ENCODE assay signal across 17 cellular contexts in the genomic region with DNA sequence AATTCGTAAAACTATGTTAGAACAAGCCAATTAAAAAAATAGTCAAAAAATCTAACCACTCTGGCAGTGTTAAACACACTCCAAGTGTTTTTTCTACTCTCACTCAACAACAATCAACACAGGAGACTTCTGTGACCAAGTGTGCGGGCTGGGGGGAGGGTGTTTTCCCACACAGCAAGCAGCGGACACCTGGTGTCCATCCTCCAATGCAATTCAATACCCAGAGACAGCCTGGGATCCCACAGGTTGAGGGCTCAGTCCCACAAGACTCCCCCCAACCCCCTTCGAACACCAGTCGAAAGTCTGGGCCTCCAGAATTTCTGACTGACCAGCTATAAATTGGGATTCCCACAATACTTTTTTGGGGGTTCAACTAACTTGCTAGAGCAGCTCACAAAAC. TPM values are rescaled to one million over a fixed set of nuclear protein-coding genes. Genes with fewer than 3 reads are reported as not detected.
DNase-seq lines count a peak whose midpoint lies in the region; ATAC-seq and TF ChIP-seq lines count a peak whose summit lies in the region.
"Had no signal": no experiment of that assay in that cellular context is flagged by ENCODE, and none has a peak within 500 bp of the region (broad histone marks: within the 10 kb centered on the region; RNA-seq: fewer than 3 reads in every experiment).

No MANE protein-coding gene starts in this region.

- TF ChIP-seq CTCF in OCI-LY7 (conservative IDR thresholded peaks at IDR 0.05; ENCODE audit: low read length) (no peak), neutrophil (IDR thresholded peaks at IDR 0.05) (no peak)

- no peaks in the 10 kb centered on the region for H3K9me2 ChIP-seq in OCI-LY7 (ENCODE audit: insufficient read depth, low read length)
- H3K9me2 ChIP-seq: SK-N-SH had no signal

- no peak overlapping the region for H3K4me3 Mint-ChIP-seq in activated T-cell treated with anti-CD3 and anti-CD28 coated beads, Interleukin-2, amount 50 U/mL, for 24 hours
- no peak overlapping the region for H3K4me3 Mint-ChIP-seq in activated T-cell treated with anti-CD3 and anti-CD28 coated beads, Interleukin-2, amount 50 U/mL, for 72 hours

- H3K9me3 Mint-ChIP-seq in activated T-cell treated with anti-CD3 and anti-CD28 coated beads, Interleukin-2, amount 50 U/mL, for 24 hours = no peaks in the 10 kb centered on the region
- H3K9me3 Mint-ChIP-seq in activated T-cell treated with anti-CD3 and anti-CD28 coated beads, Interleukin-2, amount 50 U/mL, for 72 hours = no peaks in the 10 kb centered on the region

- H3K36me3 ChIP-seq in OCI-LY7 (ENCODE audit: insufficient read depth, low read length) (peaks cover 76% of the 10 kb centered on the region), iPS-15b (ENCODE audit: control insufficient read depth, insufficient read depth, low read length) (peaks cover 25% of the 10 kb centered on the region), neutrophil (peaks cover 43% of the 10 kb centered on the region)

- H3K4me3 ChIP-seq in OCI-LY7 (ENCODE audit: low read depth, low read length, poor library complexity, severe bottlenecking) = no peak overlapping the region
- H3K4me3 ChIP-seq in iPS-15b (ENCODE audit: low read depth, low read length) = peak overlapping the region; percentile 54
- H3K4me3 ChIP-seq in neutrophil (ENCODE audit: low read depth in 1 of 2, low read length in 1 of 2) = no peak overlapping the region
- H3K4me3 ChIP-seq: GM12878, GM23248, Peyer's patch had no signal

- peaks cover 22% of the 10 kb centered on the region for H3K4me1 ChIP-seq in OCI-LY7 (ENCODE audit: insufficient read depth, low read length, poor library complexity, severe bottlenecking)
- H3K4me1 ChIP-seq in iPS-15b (ENCODE audit: control insufficient read depth, insufficient read depth, low read length) = peaks cover 7% of the 10 kb centered on the region
- H3K4me1 ChIP-seq in neutrophil (ENCODE audit: control insufficient read depth in 1 of 2, insufficient read depth in 1 of 2, low read depth in 1 of 2, low read length in 1 of 2) = no peaks in the 10 kb centered on the region
- H3K4me1 ChIP-seq: Peyer's patch had no signal

- no TSS peak for BruUV-seq in OCI-LY7 (replicated peaks; lab: Mats Ljungman, UMichigan)

- CTCF ChIA-PET in OCI-LY7 (lab: Charles Lee; ENCODE audit: unreplicated experiment) = interaction anchor here (0.5 kb wide), 1 partner anchor 12 kb away, joined by 3 read pairs; no protein-coding TSS in a partner anchor

- peak overlapping the region; percentile 44 for H3K27ac Mint-ChIP-seq in activated T-cell treated with anti-CD3 and anti-CD28 coated beads, Interleukin-2, amount 50 U/mL, for 24 hours
- H3K27ac Mint-ChIP-seq in activated T-cell treated with anti-CD3 and anti-CD28 coated beads, Interleukin-2, amount 50 U/mL, for 72 hours = no peak overlapping the region

- H2AFZ ChIP-seq in OCI-LY7 (ENCODE audit: low read length) = no peak overlapping the region
- H2AFZ ChIP-seq: GM23248 had no signal

- no peak overlapping the region for H3K9ac ChIP-seq in iPS-15b (ENCODE audit: low read depth, low read length)
- H3K9ac ChIP-seq: GM23248, SK-N-SH had no signal

- H3K79me2 ChIP-seq in OCI-LY7 (ENCODE audit: insufficient read depth, low read depth, low read length) = peaks cover 18% of the 10 kb centered on the region; the same call in 1 of the 2 replicates

- peaks cover 74% of the 10 kb centered on the region for H3K36me3 Mint-ChIP-seq in activated T-cell treated with anti-CD3 and anti-CD28 coated beads, Interleukin-2, amount 50 U/mL, for 24 hours (ENCODE audit: low read depth)
- H3K36me3 Mint-ChIP-seq in activated T-cell treated with anti-CD3 and anti-CD28 coated beads, Interleukin-2, amount 50 U/mL, for 72 hours (ENCODE audit: insufficient read depth in 2 of 2) = peaks cover 10 to 21% of the 10 kb centered on the region in 2 donors

- H3K9me3 ChIP-seq in OCI-LY7 (ENCODE audit: low read length) (no peaks in the 10 kb centered on the region), iPS-15b (ENCODE audit: control insufficient read depth, insufficient read depth, low read length) (no peaks in the 10 kb centered on the region), neutrophil (no peaks in the 10 kb centered on the region)
- H3K9me3 ChIP-seq: Peyer's patch, SK-N-SH had no signal

- intact Hi-C loops in OCI-LY7 (cut with micrococcal nuclease; ENCODE audit: unreplicated experiment) = no loop called here

- H3K27ac ChIP-seq in OCI-LY7 (ENCODE audit: low read depth, low read length, poor library complexity, severe bottlenecking) (peak overlapping the region; percentile 58), neutrophil (peak overlapping the region; percentile 10)
- H3K27ac ChIP-seq: C4-2B, GM23248 had no signal

- H3K27me3 ChIP-seq in iPS-15b (ENCODE audit: control insufficient read depth, insufficient read depth, low read length) (no peaks in the 10 kb centered on the region), neutrophil (no peaks in the 10 kb centered on the region)
- H3K27me3 ChIP-seq: Peyer's patch had no signal

- peaks cover 42% of the 10 kb centered on the region for H3K4me1 Mint-ChIP-seq in activated T-cell treated with anti-CD3 and anti-CD28 coated beads, Interleukin-2, amount 50 U/mL, for 24 hours (ENCODE audit: low read depth)
- H3K4me1 Mint-ChIP-seq in activated T-cell treated with anti-CD3 and anti-CD28 coated beads, Interleukin-2, amount 50 U/mL, for 72 hours (ENCODE audit: low read depth) = peaks cover 49% of the 10 kb centered on the region

- DNase-seq in activated T-cell treated with anti-CD3 and anti-CD28 coated beads, Interleukin-2, amount 50 U/mL, for 24 hours = no peak
- no peak for DNase-seq in activated T-cell treated with anti-CD3 and anti-CD28 coated beads, Interleukin-2, amount 50 U/mL, for 72 hours
- DNase-seq in OCI-LY7 (ENCODE audit: low spot score) = no peak
- no peak for DNase-seq in Kasumi-1 (lab: John Stamatoyannopoulos, UW)
- DNase-seq: GM23248, MV-4-11, NCI-H1436 treated with DMSO at 0.1 percent for 48 hours, NCI-H226, Peyer's patch, Right ventricle myocardium superior, SK-N-SH had no signal

- ATAC-seq in activated T-cell treated with anti-CD3 and anti-CD28 coated beads, Interleukin-2, amount 50 U/mL, for 72 hours (replicated peaks in 1 of 2) = no peak
- ATAC-seq in activated CD4-positive, CD25-positive, alpha-beta regulatory T cell treated with anti-CD3 and anti-CD28 coated beads, Interleukin-2, amount 50 U/mL, for 24 hours = no peak
- no peak for ATAC-seq in GM21528 (IDR thresholded peaks at IDR 0.05; ENCODE audit: low FRiP score, unreplicated experiment)
- ATAC-seq: GM12878 had no signal

- H3K4me2 ChIP-seq in OCI-LY7 (ENCODE audit: low read length) = peak overlapping the region; percentile 76
- H3K4me2 ChIP-seq: SK-N-SH had no signal

- POLR2A ChIA-PET in OCI-LY7 (lab: Charles Lee) = interaction anchor here (1.3 kb wide), 1 partner anchor 13 kb away, joined by 3 read pairs; no protein-coding TSS in a partner anchor

- H4K20me1 ChIP-seq in OCI-LY7 (ENCODE audit: insufficient read depth, low read length) = no peaks in the 10 kb centered on the region

- peaks cover 6% of the 10 kb centered on the region for H3K27me3 Mint-ChIP-seq in activated T-cell treated with anti-CD3 and anti-CD28 coated beads, Interleukin-2, amount 50 U/mL, for 24 hours
- no peaks in the 10 kb centered on the region for H3K27me3 Mint-ChIP-seq in activated T-cell treated with anti-CD3 and anti-CD28 coated beads, Interleukin-2, amount 50 U/mL, for 72 hours (ENCODE audit: low read depth)

RNA-seq across cellular contexts. Expression of a gene that starts 8.3 kb away (rescaled TPM):
- 100 to 1,000 TPM; 550 to 563 TPM for total RNA-seq in activated T-cell treated with anti-CD3 and anti-CD28 coated beads, Interleukin-2, amount 50 U/mL, for 72 hours
- 41.7 and 60.3 TPM in 2 replicates for total RNA-seq in OCI-LY7 (2014; rRNA removed; shearing (Covaris generic))
- total RNA-seq in OCI-LY7 (2022) = 146 and 148 TPM in 2 replicates

RNA-seq across cellular contexts. Expression of a gene that starts 15.7 kb away (rescaled TPM):
- total RNA-seq in activated T-cell treated with anti-CD3 and anti-CD28 coated beads, Interleukin-2, amount 50 U/mL, for 72 hours = 10 to 100 TPM; 30.8 to 32.7 TPM
- 7.1 and 9.9 TPM in 2 replicates for total RNA-seq in OCI-LY7 (2014; rRNA removed; shearing (Covaris generic))
- 18.4 and 22.2 TPM in 2 replicates for total RNA-seq in OCI-LY7 (2022)

RNA-seq across cellular contexts. Expression of a gene that starts 29.4 kb away (rescaled TPM):
- total RNA-seq in activated T-cell treated with anti-CD3 and anti-CD28 coated beads, Interleukin-2, amount 50 U/mL, for 72 hours = 100 to 1,000 TPM; 114 to 125 TPM
- 72.7 and 90.5 TPM in 2 replicates for total RNA-seq in OCI-LY7 (2014; rRNA removed; shearing (Covaris generic))
- 79.6 and 93.0 TPM in 2 replicates for total RNA-seq in OCI-LY7 (2022)

RNA-seq across cellular contexts. Expression of a gene that starts 29.6 kb away (rescaled TPM):
- total RNA-seq in activated T-cell treated with anti-CD3 and anti-CD28 coated beads, Interleukin-2, amount 50 U/mL, for 72 hours = 10 to 100 TPM; 73.6 to 90.1 TPM
- total RNA-seq in OCI-LY7 (2014; rRNA removed; shearing (Covaris generic)) = 54.3 and 83.3 TPM in 2 replicates
- total RNA-seq in OCI-LY7 (2022) = 79.3 and 90.0 TPM in 2 replicates

RNA-seq across cellular contexts. Expression of a gene that starts 30.3 kb away (rescaled TPM):
- total RNA-seq in activated T-cell treated with anti-CD3 and anti-CD28 coated beads, Interleukin-2, amount 50 U/mL, for 72 hours = 100 to 1,000 TPM; 123 to 137 TPM
- total RNA-seq in OCI-LY7 (2014; rRNA removed; shearing (Covaris generic)) = 33.3 and 38.5 TPM in 2 replicates
- 51.7 and 55.7 TPM in 2 replicates for total RNA-seq in OCI-LY7 (2022)
